ENCODE assay signal across 8 cellular contexts in genomic region chr9:94156549-94157407, GRCh38.
DNase-seq lines count a peak whose midpoint lies in the region; ATAC-seq and TF ChIP-seq lines count a peak whose summit lies in the region.

No MANE protein-coding gene starts in this region.

- H3K9me3 ChIP-seq in Panc1 (ENCODE audit: control insufficient read depth, insufficient read depth, low read depth, low read length), result no peaks in the 10 kb centered on the region

- H3K4me1 Mint-ChIP-seq in activated CD4-positive, alpha-beta T cell treated with anti-CD3 and anti-CD28 coated beads, Interleukin-2, amount 10 ng/mL, durations not matched to agents 7 days and 5 days, result peaks cover 14% of the 10 kb centered on the region

- no peaks in the 10 kb centered on the region for H3K27me3 ChIP-seq in Panc1 (ENCODE audit: control insufficient read depth, insufficient read depth, low read length)

- DNase-seq in G401 (ENCODE audit: low spot score) (peak; percentile 30), Panc1 (ENCODE audit: low read depth, low spot score) (no peak), fibroblast of villous mesenchyme (ENCODE audit: low read depth) (peak; percentile 66), putamen (ENCODE audit: low spot score) (peak; percentile 79), RKO (ENCODE audit: low spot score) (no peak)
- DNase-seq in activated CD4-positive, CD25-positive, alpha-beta regulatory T cell treated with anti-CD3 and anti-CD28 coated beads, Interleukin-2, amount 50 U/mL, for 72 hours, result no peak
- no peak for DNase-seq in activated CD4-positive, alpha-beta T cell treated with anti-CD3 and anti-CD28 coated beads, Interleukin-2, amount 10 ng/mL, durations not matched to agents 7 days and 5 days

- CTCF ChIA-PET in Panc1 (lab: Charles Lee), result no interaction called here
- CTCF ChIA-PET in activated CD4-positive, alpha-beta T cell treated with anti-CD3 and anti-CD28 coated beads, Interleukin-2, amount 10 ng/mL, durations not matched to agents 7 days and 5 days (lab: Charles Lee), result no interaction called here

- ATAC-seq in Panc1, result peak; percentile 73
- no peak for ATAC-seq in GM21360 (IDR thresholded peaks at IDR 0.05; ENCODE audit: unreplicated experiment)

- H3K9me3 Mint-ChIP-seq in activated CD4-positive, alpha-beta T cell treated with anti-CD3 and anti-CD28 coated beads, Interleukin-2, amount 10 ng/mL, durations not matched to agents 7 days and 5 days, result peaks cover 5% of the 10 kb centered on the region

- TF ChIP-seq CTCF in Panc1 (IDR thresholded peaks at IDR 0.05), result no peak
- TF ChIP-seq CTCF in fibroblast of villous mesenchyme (IDR thresholded peaks at IDR 0.05; ENCODE audit: insufficient read depth, low read depth, low read length), result no peak

- H3K27ac ChIP-seq in Panc1 (ENCODE audit: low read length), result peak overlapping the region; percentile 59; the same call in 1 of the 2 replicates

- POLR2A ChIA-PET in Panc1 (lab: Charles Lee), result interaction anchor here (1.5 kb wide), 1 partner anchor 10 kb away, joined by 7 read pairs; no protein-coding TSS in a partner anchor
- POLR2A ChIA-PET in activated CD4-positive, alpha-beta T cell treated with anti-CD3 and anti-CD28 coated beads, Interleukin-2, amount 10 ng/mL, durations not matched to agents 7 days and 5 days (lab: Charles Lee), result interaction anchor here (0.6 kb wide), 1 partner anchor 20 kb away, joined by 4 read pairs; no protein-coding TSS in a partner anchor

- in situ Hi-C loops in G401 (cut with HindIII; ENCODE audit: low sequenced_read_pairs), result no loop called here
- in situ Hi-C loops in Panc1 (cut with HindIII; ENCODE audit: low pct_unique_long_range_greater_than_20kb, low sequenced_read_pairs), result no loop called here

- H3K36me3 Mint-ChIP-seq in activated CD4-positive, alpha-beta T cell treated with anti-CD3 and anti-CD28 coated beads, Interleukin-2, amount 10 ng/mL, durations not matched to agents 7 days and 5 days (ENCODE audit: low read depth), result peaks cover 8% of the 10 kb centered on the region

- no peak overlapping the region for H3K27ac Mint-ChIP-seq in activated CD4-positive, alpha-beta T cell treated with anti-CD3 and anti-CD28 coated beads, Interleukin-2, amount 10 ng/mL, durations not matched to agents 7 days and 5 days

- no TSS peak for BruUV-seq in Panc1 (replicated peaks; lab: Mats Ljungman, UMichigan)

- peaks cover 2% of the 10 kb centered on the region for H3K27me3 Mint-ChIP-seq in activated CD4-positive, alpha-beta T cell treated with anti-CD3 and anti-CD28 coated beads, Interleukin-2, amount 10 ng/mL, durations not matched to agents 7 days and 5 days

- no peak overlapping the region for H3K4me3 ChIP-seq in Panc1 (ENCODE audit: low read depth in 2 of 2, low read length in 2 of 2)
- H3K4me3 ChIP-seq in fibroblast of villous mesenchyme (ENCODE audit: low read depth, low read length), result no peak overlapping the region

- peaks cover 12% of the 10 kb centered on the region for H3K4me1 ChIP-seq in Panc1 (ENCODE audit: control insufficient read depth, insufficient read depth, low read length)

- no peak overlapping the region for H3K4me3 Mint-ChIP-seq in activated CD4-positive, alpha-beta T cell treated with anti-CD3 and anti-CD28 coated beads, Interleukin-2, amount 10 ng/mL, durations not matched to agents 7 days and 5 days

- intact Hi-C loops in Panc1 (cut with micrococcal nuclease; ENCODE audit: unreplicated experiment), result no loop called here

- H3K36me3 ChIP-seq in Panc1 (ENCODE audit: control insufficient read depth, insufficient read depth, low read length), result no peaks in the 10 kb centered on the region

Comparison
In these comparisons a context has a peak if more than half of its experiments do, and no peak if none do; other contexts are left out.
1. DNase-seq: peak in G401 (single experiment), fibroblast of villous mesenchyme (single experiment) and putamen (single experiment); none in Panc1 (single experiment), RKO (single experiment), activated CD4-positive, CD25-positive, alpha-beta regulatory T cell treated with anti-CD3 and anti-CD28 coated beads, Interleukin-2, amount 50 U/mL, for 72 hours (single experiment) and activated CD4-positive, alpha-beta T cell treated with anti-CD3 and anti-CD28 coated beads, Interleukin-2, amount 10 ng/mL, durations not matched to agents 7 days and 5 days (single experiment).